In the genomic region with DNA sequence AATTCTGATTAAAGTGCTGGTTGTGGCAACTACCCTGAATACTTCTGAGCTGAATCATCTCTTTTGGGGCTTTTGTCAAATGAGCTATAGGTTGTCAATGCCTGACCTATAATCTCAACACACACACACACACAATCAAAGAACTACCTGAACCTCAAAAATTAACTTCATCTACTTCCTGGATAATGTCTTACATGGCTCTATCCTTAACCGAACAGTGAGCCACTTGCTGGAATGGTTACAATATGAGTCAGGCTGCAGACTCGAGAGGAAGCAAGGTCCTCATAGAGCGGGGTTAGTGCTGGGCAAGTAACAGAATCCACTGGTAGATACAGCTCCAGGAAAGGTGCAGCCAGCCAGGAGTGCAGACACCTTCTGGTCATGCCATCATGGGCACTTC, we compare ENCODE assay signal across 10 cellular contexts.
DNase-seq lines count a peak whose midpoint lies in the region; ATAC-seq and TF ChIP-seq lines count a peak whose summit lies in the region.
"Had no signal": no experiment of that assay in that cellular context is flagged by ENCODE, and none has a peak within 500 bp of the region (broad histone marks: within the 10 kb centered on the region; RNA-seq: fewer than 3 reads in every experiment).

No MANE protein-coding gene starts in this region.

- no peaks in the 10 kb centered on the region for H4K20me1 ChIP-seq in hepatocyte (ENCODE audit: insufficient read depth, poor library complexity, severe bottlenecking)

- H3K9me3 Mint-ChIP-seq in stimulated activated naive CD8-positive, alpha-beta T cell treated with anti-CD3 and anti-CD28 coated beads, Interleukin-15, amount 100 ng/mL, for 72 hours: no peaks in the 10 kb centered on the region

- ATAC-seq in thoracic aorta (ENCODE audit: insufficient number of reproducible peaks, low FRiP score, low read depth): peak; percentile 52
- no peak for ATAC-seq in stimulated activated naive CD8-positive, alpha-beta T cell treated with anti-CD3 and anti-CD28 coated beads, Interleukin-15, amount 100 ng/mL, for 72 hours

- H3K4me3 Mint-ChIP-seq in stimulated activated naive CD8-positive, alpha-beta T cell treated with anti-CD3 and anti-CD28 coated beads, Interleukin-15, amount 100 ng/mL, for 72 hours: no peak overlapping the region

- no peaks in the 10 kb centered on the region for H3K4me1 Mint-ChIP-seq in stimulated activated naive CD8-positive, alpha-beta T cell treated with anti-CD3 and anti-CD28 coated beads, Interleukin-15, amount 100 ng/mL, for 72 hours

- H3K27ac ChIP-seq in HEK293 (ENCODE audit: extremely low read depth, low read depth, low read length) (no peak overlapping the region), ascending aorta (peak overlapping the region; percentile 46 to 76), hepatocyte (peak overlapping the region; percentile 80), thoracic aorta (peak overlapping the region; percentile 19 to 75)
- H3K27ac ChIP-seq: neutrophil, thyroid gland had no signal

- intact Hi-C loops in ascending aorta (cut with DNase I): loop anchor here (5.0 kb wide), 1 partner anchor 129 kb away; no protein-coding TSS in a partner anchor

- no peaks in the 10 kb centered on the region for H3K9me2 ChIP-seq in hepatocyte (replicated peaks; ENCODE audit: insufficient read depth)

- peaks cover 21% of the 10 kb centered on the region for H3K27me3 Mint-ChIP-seq in stimulated activated naive CD8-positive, alpha-beta T cell treated with anti-CD3 and anti-CD28 coated beads, Interleukin-15, amount 100 ng/mL, for 72 hours

- H3K4me1 ChIP-seq in HEK293 (ENCODE audit: control insufficient read depth, insufficient read depth, low read length) (peaks cover 27% of the 10 kb centered on the region), ascending aorta (peaks cover 4 to 25% of the 10 kb centered on the region in 2 donors), hepatocyte (ENCODE audit: insufficient read depth) (peaks cover 22% of the 10 kb centered on the region), thoracic aorta (ENCODE audit: control insufficient read depth in 1 of 2, low read depth in 2 of 2) (peaks cover 31 to 39% of the 10 kb centered on the region in 2 donors)

- H3K9me3 ChIP-seq in HEK293 (ENCODE audit: control insufficient read depth, insufficient read depth, low read depth, low read length) (no peaks in the 10 kb centered on the region), ascending aorta (no peaks in the 10 kb centered on the region), hepatocyte (ENCODE audit: low read depth) (no peaks in the 10 kb centered on the region), thoracic aorta (no peaks in the 10 kb centered on the region)
- H3K9me3 ChIP-seq: neutrophil, thyroid gland had no signal

- POLR2A ChIA-PET in HEK293 (lab: Yijun Ruan, JAX): interaction anchor here (1.2 to 1.6 kb wide), 2 partner anchors 10 to 131 kb away, joined by 4 to 5 read pairs; no protein-coding TSS in a partner anchor

- H3K27me3 ChIP-seq in ascending aorta: no peaks in the 10 kb centered on the region
- no peaks in the 10 kb centered on the region for H3K27me3 ChIP-seq in hepatocyte
- H3K27me3 ChIP-seq in thoracic aorta (replicated peaks; ENCODE audit: insufficient read depth): no peaks in the 10 kb centered on the region
- H3K27me3 ChIP-seq: neutrophil, thyroid gland had no signal

- no peak overlapping the region for H2AFZ ChIP-seq in hepatocyte

- TF ChIP-seq CTCF in HEK293 (tag by site-specific recombination; IDR thresholded peaks at IDR 0.05): no peak
- TF ChIP-seq CTCF in ascending aorta (IDR thresholded peaks at IDR 0.05): no peak
- no peak for TF ChIP-seq CTCF in hepatocyte (IDR thresholded peaks at IDR 0.05; ENCODE audit: poor library complexity)
- no peak for TF ChIP-seq CTCF in thoracic aorta (IDR thresholded peaks at IDR 0.05)

- 49% methylated on average over 3 of the region's 3 CpGs for WGBS in hepatocyte (ENCODE audit: low lambda C conversion rate, missing lambda C conversion rate)

- no peaks in the 10 kb centered on the region for H3K36me3 ChIP-seq in HEK293 (ENCODE audit: control insufficient read depth in 2 of 2, insufficient read depth in 1 of 2, low read length in 2 of 2)
- H3K36me3 ChIP-seq in ascending aorta: no peaks in the 10 kb centered on the region
- H3K36me3 ChIP-seq in hepatocyte (replicated peaks; ENCODE audit: insufficient read depth, low read depth): no peaks in the 10 kb centered on the region
- H3K36me3 ChIP-seq in thoracic aorta: no peaks in the 10 kb centered on the region
- H3K36me3 ChIP-seq: neutrophil, thyroid gland had no signal

- DNase-seq in ascending aorta (ENCODE audit: low spot score in 2 of 2) (peak in 1 of 2 donors; percentile 82), hepatocyte (ENCODE audit: low spot score) (peak; percentile 63), thoracic aorta (ENCODE audit: low spot score) (peak; percentile 35), GM19240 (ENCODE audit: insufficient read length, low spot score) (no peak), NCI-H345 (lab: John Stamatoyannopoulos, UW) (no peak), NCI-H128 (lab: John Stamatoyannopoulos, UW; ENCODE audit: unreplicated experiment) (no peak)
- no peak for DNase-seq in stimulated activated naive CD8-positive, alpha-beta T cell treated with anti-CD3 and anti-CD28 coated beads, Interleukin-15, amount 100 ng/mL, for 72 hours

- no peak overlapping the region for H3K27ac Mint-ChIP-seq in stimulated activated naive CD8-positive, alpha-beta T cell treated with anti-CD3 and anti-CD28 coated beads, Interleukin-15, amount 100 ng/mL, for 72 hours

- peak overlapping the region; percentile 30 for H3K4me2 ChIP-seq in hepatocyte

- H3K4me3 ChIP-seq in HEK293 (ENCODE audit: low read depth, low read length) (no peak overlapping the region), ascending aorta (no peak overlapping the region), hepatocyte (no peak overlapping the region), thoracic aorta (no peak overlapping the region)
- H3K4me3 ChIP-seq: thyroid gland had no signal

- peaks cover 72% of the 10 kb centered on the region for H3K79me2 ChIP-seq in hepatocyte

- CTCF ChIA-PET in HEK293 (lab: Yijun Ruan, JAX): interaction anchor here (0.8 to 10.2 kb wide), 14 partner anchors 10 to 190 kb away, joined by 3 to 120 read pairs (median 8); no protein-coding TSS in a partner anchor

TF ChIP-seq in HEK293, 187 proteins besides CTCF, POLR2A, EP300 and RAD21:
- TF ChIP-seq ZNF335 (tag by site-specific recombination; conservative IDR thresholded peaks at IDR 0.05) (peak; percentile 64), ZBTB17 (tag by site-specific recombination; IDR thresholded peaks at IDR 0.05) (0 out of 2 replicates have a peak, but pooled peaks have one; percentile 10), ZNF623 (tag by site-specific recombination; IDR thresholded peaks at IDR 0.05) (no peak), SCRT2 (tag by site-specific recombination; IDR thresholded peaks at IDR 0.05) (peak; percentile 56)

Comparison
In these comparisons a context has a peak if more than half of its experiments do, and no peak if none do; other contexts are left out.
1. DNase-seq: peak in hepatocyte (single experiment) and thoracic aorta (single experiment); none in GM19240 (single experiment), stimulated activated naive CD8-positive, alpha-beta T cell treated with anti-CD3 and anti-CD28 coated beads, Interleukin-15, amount 100 ng/mL, for 72 hours (0 of 2), NCI-H345 (single experiment) and NCI-H128 (single experiment).